Comparison of ENCODE assay signal across 13 cellular contexts in the genomic region with DNA sequence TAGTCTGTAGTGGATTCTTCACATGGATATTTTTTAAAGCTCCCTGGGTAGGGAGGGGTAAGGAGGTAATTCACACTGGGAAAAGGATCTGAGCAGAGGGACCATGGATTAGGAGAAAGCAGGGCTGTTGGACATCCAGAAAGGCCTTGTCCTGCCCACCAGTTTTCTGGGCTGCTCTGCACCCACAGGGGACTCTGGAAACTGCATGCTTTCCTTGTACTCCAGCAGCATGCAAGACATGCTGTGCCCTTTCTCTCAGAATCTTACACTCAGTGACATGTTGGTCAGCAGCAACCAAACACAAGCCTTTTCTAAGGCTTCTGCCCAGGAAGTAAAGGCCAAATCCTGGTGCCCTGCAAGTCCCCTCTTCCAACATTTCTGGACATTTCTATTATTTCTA. TPM values are rescaled to one million over a fixed set of nuclear protein-coding genes. Genes with fewer than 3 reads are reported as not detected.
DNase-seq lines count a peak whose midpoint lies in the region; ATAC-seq and TF ChIP-seq lines count a peak whose summit lies in the region.
"Had no signal": no experiment of that assay in that cellular context is flagged by ENCODE, and none has a peak within 500 bp of the region (broad histone marks: within the 10 kb centered on the region; RNA-seq: fewer than 3 reads in every experiment).

No MANE protein-coding gene starts in this region.

- intact Hi-C loops in cardiac septum (cut with DNase I), result loop anchor here (5.0 to 10.0 kb wide), 3 partner anchors 83 to 291 kb away; no protein-coding TSS in a partner anchor

- peaks cover 14% of the 10 kb centered on the region for H3F3A ChIP-seq in GM23248 (ENCODE audit: insufficient read depth)

- H3K36me3 Mint-ChIP-seq in brain, result no peaks in the 10 kb centered on the region
- H3K36me3 Mint-ChIP-seq: naive thymus-derived CD8-positive, alpha-beta T cell had no signal

- CTCF ChIA-PET in AG04450 (lab: Charles Lee), result interaction anchor here (0.7 to 1.0 kb wide), 3 partner anchors 63 to 241 kb away, joined by 3 to 8 read pairs (median 3); no protein-coding TSS in a partner anchor

- no peak overlapping the region for H3K4me2 ChIP-seq in GM23248 (ENCODE audit: unreplicated experiment)
- H3K4me2 ChIP-seq: KMS-11 had no signal

- ATAC-seq in omental fat pad (ENCODE audit: low FRiP score), result no peak
- ATAC-seq: gastrocnemius medialis; naive thymus-derived CD8-positive, alpha-beta T cell had no signal

- no peak overlapping the region for H3K4me3 ChIP-seq in AG04450 (ENCODE audit: low read depth, low read length)
- H3K4me3 ChIP-seq in GM23248, result no peak overlapping the region
- H3K4me3 ChIP-seq: gastrocnemius medialis had no signal

- in situ Hi-C loops in GM23248 (cut with MboI), result loop anchor here (25.0 kb wide), 2 partner anchors 111 to 286 kb away; no protein-coding TSS in a partner anchor

- H3K9me3 ChIP-seq in AG04450 (ENCODE audit: control insufficient read depth, insufficient read depth, low read length), result no peaks in the 10 kb centered on the region
- no peaks in the 10 kb centered on the region for H3K9me3 ChIP-seq in GM23248 (ENCODE audit: low read depth)
- H3K9me3 ChIP-seq: gastrocnemius medialis had no signal

- H3K4me1 Mint-ChIP-seq in brain, result peaks cover 34% of the 10 kb centered on the region

- no peak overlapping the region for H3K27ac ChIP-seq in AG04450 (ENCODE audit: low read depth, low read length)
- no peak overlapping the region for H3K27ac ChIP-seq in GM23248
- H3K27ac ChIP-seq: gastrocnemius medialis, KMS-11 had no signal

- DNase-seq in AG04450 (ENCODE audit: low read depth, low spot score) (no peak), GM23248 (peak; percentile 76), islet precursor cell (peak; percentile 65), omental fat pad (ENCODE audit: low spot score) (no peak), T-helper 2 cell (no peak), cardiac septum (ENCODE audit: low spot score) (no peak), ecto neural progenitor cell (ENCODE audit: low spot score) (no peak)
- DNase-seq: activated naive CD4-positive, alpha-beta T cell treated with Interleukin-2 at 50 U/mL for 16 hours; Calu3; gastrocnemius medialis; naive thymus-derived CD8-positive, alpha-beta T cell had no signal

- H3K36me3 ChIP-seq in GM23248 (ENCODE audit: low read depth), result peaks cover 10% of the 10 kb centered on the region; the same call in 1 of the 2 replicates
- H3K36me3 ChIP-seq: gastrocnemius medialis had no signal

- POLR2A ChIA-PET in AG04450 (lab: Yijun Ruan, JAX), result no interaction called here

- peak overlapping the region in 2 of 5 experiments; percentile 68 to 77 for H3K27ac Mint-ChIP-seq in brain
- H3K27ac Mint-ChIP-seq: naive thymus-derived CD8-positive, alpha-beta T cell had no signal

- H3K9me3 Mint-ChIP-seq in brain, result no peaks in the 10 kb centered on the region
- H3K9me3 Mint-ChIP-seq: naive thymus-derived CD8-positive, alpha-beta T cell had no signal

- H3K4me3 Mint-ChIP-seq in brain, result peak overlapping the region in 3 of 5 experiments; percentile 32 to 76 (median 73)
- H3K4me3 Mint-ChIP-seq: naive thymus-derived CD8-positive, alpha-beta T cell had no signal

- no peaks in the 10 kb centered on the region for H3K27me3 ChIP-seq in AG04450 (ENCODE audit: control insufficient read depth, insufficient read depth, low read length)
- no peaks in the 10 kb centered on the region for H3K27me3 ChIP-seq in GM23248 (replicated peaks; ENCODE audit: insufficient read depth)

- peaks cover 44% of the 10 kb centered on the region for H3K79me2 ChIP-seq in GM23248 (ENCODE audit: insufficient read depth)

- TF ChIP-seq CTCF in AG04450 (IDR thresholded peaks at IDR 0.05; ENCODE audit: low read depth, low read length) (peak; percentile 54), brain (conservative IDR thresholded peaks at IDR 0.05) (no peak), omental fat pad (IDR thresholded peaks at IDR 0.05) (no peak)

- 0 out of 2 replicates have a peak overlapping the region, but pooled peaks have one; percentile 6 for H2AFZ ChIP-seq in GM23248

- no peak overlapping the region for H3K9ac ChIP-seq in GM23248
- H3K9ac ChIP-seq: KMS-11 had no signal

- H3K4me1 ChIP-seq in GM23248 (ENCODE audit: insufficient read depth), result peaks cover 7% of the 10 kb centered on the region; the same call in 1 of the 2 replicates
- H3K4me1 ChIP-seq: gastrocnemius medialis had no signal

- H3K9me2 ChIP-seq in GM23248 (ENCODE audit: insufficient read depth), result no peaks in the 10 kb centered on the region

- H4K20me1 ChIP-seq in GM23248 (ENCODE audit: insufficient read depth), result no peaks in the 10 kb centered on the region

- peaks cover 31% of the 10 kb centered on the region for H3K27me3 Mint-ChIP-seq in brain

RNA-seq across cellular contexts. Expression of gene FBN1, which starts 2.5 kb away (rescaled TPM):
- polyA plus RNA-seq in AG04450 (2011; rRNA removed) (424 and 530 TPM in 2 replicates), GM23248 (2016; fragmentation: Nextera tagmentation; extraction: Ambion mirVana) (346 and 374 TPM in 2 replicates), brain (ENCODE audit: insufficient read depth, low read depth, low replicate concordance) (5.1 TPM)
- polyA minus RNA-seq in AG04450 (2011; rRNA and poly(A)+ RNA removed), result 904 and 984 TPM in 2 replicates
- total RNA-seq in GM23248 (2014; rRNA removed; shearing (Covaris generic)), result 1,478 and 1,559 TPM in 2 replicates
- total RNA-seq in omental fat pad (100 to 1,000 TPM in 3 of 4 donors, 10 to 100 TPM in 1; 91.5 to 413 (median 137) TPM), cardiac septum (32.1 TPM)

Comparison
In these comparisons a context has a peak if more than half of its experiments do, and no peak if none do; other contexts are left out.
1. DNase-seq: peak in GM23248 (single experiment) and islet precursor cell (single experiment); none in AG04450 (single experiment), omental fat pad (single experiment), T-helper 2 cell (0 of 5), cardiac septum (single experiment) and ecto neural progenitor cell (single experiment).